ENCODE assay signal across 13 cellular contexts in the genomic region with DNA sequence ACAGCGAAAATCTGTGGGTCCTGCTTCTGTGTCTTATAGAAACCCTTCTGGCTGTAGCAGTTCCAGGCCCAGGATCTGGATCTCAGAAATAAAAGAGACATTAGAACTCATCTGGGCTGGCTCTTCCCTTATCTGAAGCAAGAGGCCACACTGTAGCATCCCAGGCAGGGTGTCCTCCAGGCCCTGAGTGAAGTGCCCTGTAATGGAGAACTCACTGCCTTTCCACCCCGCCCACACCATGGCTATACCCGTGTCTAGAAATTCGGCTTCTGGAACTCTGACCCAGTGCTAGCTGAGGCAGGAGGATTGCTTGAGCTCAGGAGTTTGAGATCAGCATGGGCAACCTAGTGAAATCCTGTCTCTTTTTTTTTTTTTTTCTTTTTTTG. TPM values are rescaled to one million over a fixed set of nuclear protein-coding genes. Genes with fewer than 3 reads are reported as not detected.
DNase-seq lines count a peak whose midpoint lies in the region; ATAC-seq and TF ChIP-seq lines count a peak whose summit lies in the region.
"Had no signal": no experiment of that assay in that cellular context is flagged by ENCODE, and none has a peak within 500 bp of the region (broad histone marks: within the 10 kb centered on the region; RNA-seq: fewer than 3 reads in every experiment).

No MANE protein-coding gene starts in this region.

- no peak for TF ChIP-seq POLR2A in spleen (IDR thresholded peaks at IDR 0.05)

- H3K9ac ChIP-seq in mesendoderm (ENCODE audit: low read length): no peak overlapping the region

- no peaks in the 10 kb centered on the region for H3K9me3 Mint-ChIP-seq in Caco-2 (ENCODE audit: unreplicated experiment)
- H3K9me3 Mint-ChIP-seq in MCF 10A (ENCODE audit: unreplicated experiment): no peaks in the 10 kb centered on the region
- no peaks in the 10 kb centered on the region for H3K9me3 Mint-ChIP-seq in activated naive CD4-positive, alpha-beta T cell treated with anti-CD3 and anti-CD28 coated beads, Interleukin-2, amount 50 U/mL, for 72 hours
- no peaks in the 10 kb centered on the region for H3K9me3 Mint-ChIP-seq in activated CD4-positive, alpha-beta T cell treated with anti-CD3 and anti-CD28 coated beads, Interleukin-2, amount 10 ng/mL, durations not matched to agents 24 days and 14 days
- H3K9me3 Mint-ChIP-seq: activated T-cell treated with anti-CD3 and anti-CD28 coated beads, Interleukin-2, amount 50 U/mL, for 24 hours; stimulated activated naive CD8-positive, alpha-beta T cell treated with anti-CD3 and anti-CD28 coated beads, Interleukin-15, Interleukin-2, amounts not matched to agents 100 ng/mL and 50 ng/mL, for 24 hours had no signal

- H3K27me3 Mint-ChIP-seq in Caco-2 (ENCODE audit: insufficient read depth, unreplicated experiment) (no peaks in the 10 kb centered on the region), MCF 10A (ENCODE audit: insufficient read depth, unreplicated experiment) (no peaks in the 10 kb centered on the region)
- H3K27me3 Mint-ChIP-seq in activated CD4-positive, alpha-beta T cell treated with anti-CD3 and anti-CD28 coated beads, Interleukin-2, amount 10 ng/mL, durations not matched to agents 24 days and 14 days: no peaks in the 10 kb centered on the region
- H3K27me3 Mint-ChIP-seq: activated T-cell treated with anti-CD3 and anti-CD28 coated beads, Interleukin-2, amount 50 U/mL, for 24 hours; stimulated activated naive CD8-positive, alpha-beta T cell treated with anti-CD3 and anti-CD28 coated beads, Interleukin-15, Interleukin-2, amounts not matched to agents 100 ng/mL and 50 ng/mL, for 24 hours had no signal

- no peak overlapping the region for H4K8ac ChIP-seq in mesendoderm (ENCODE audit: low read depth, low read length)

- no peaks in the 10 kb centered on the region for H3K27me3 ChIP-seq in Caco-2 (replicated peaks; ENCODE audit: control insufficient read depth, insufficient read depth, low read length)
- H3K27me3 ChIP-seq in mesendoderm (ENCODE audit: insufficient read depth, low read length, poor library complexity): no peaks in the 10 kb centered on the region
- H3K27me3 ChIP-seq in spleen (replicated peaks in 1 of 7): no peaks in the 10 kb centered on the region
- H3K27me3 ChIP-seq: adrenal gland had no signal

- H3K79me1 ChIP-seq in mesendoderm (ENCODE audit: low read length): no peaks in the 10 kb centered on the region

- H2AK5ac ChIP-seq in mesendoderm (ENCODE audit: low read length): no peak overlapping the region

- H3K4me1 Mint-ChIP-seq in Caco-2 (ENCODE audit: low read depth, unreplicated experiment): peaks cover 11% of the 10 kb centered on the region
- H3K4me1 Mint-ChIP-seq in MCF 10A (ENCODE audit: insufficient read depth, unreplicated experiment): peaks cover 31% of the 10 kb centered on the region
- peaks cover 23% of the 10 kb centered on the region for H3K4me1 Mint-ChIP-seq in activated CD4-positive, alpha-beta T cell treated with anti-CD3 and anti-CD28 coated beads, Interleukin-2, amount 10 ng/mL, durations not matched to agents 24 days and 14 days

- no peak overlapping the region for H2BK5ac ChIP-seq in mesendoderm (ENCODE audit: low read length)

- no peak overlapping the region for H3K23ac ChIP-seq in mesendoderm (ENCODE audit: low read length)

- no CpG with 5 or more reads among the region's 4 CpGs for WGBS in mesendoderm (ENCODE audit: extremely low coverage, insufficient coverage, low lambda C conversion rate)
- WGBS in spleen, 5 donors: 86 to 92% (median 89%) methylated on average over 4 of the region's 4 CpGs

- BruUV-seq in Caco-2 (replicated peaks; lab: Mats Ljungman, UMichigan): no TSS peak
- BruUV-seq in MCF 10A (replicated peaks; lab: Mats Ljungman, UMichigan): no TSS peak

- H3K4me3 Mint-ChIP-seq in Caco-2 (ENCODE audit: unreplicated experiment) (no peak overlapping the region), MCF 10A (ENCODE audit: unreplicated experiment) (peak overlapping the region; percentile 17)
- no peak overlapping the region for H3K4me3 Mint-ChIP-seq in activated CD4-positive, alpha-beta T cell treated with anti-CD3 and anti-CD28 coated beads, Interleukin-2, amount 10 ng/mL, durations not matched to agents 24 days and 14 days
- H3K4me3 Mint-ChIP-seq: activated T-cell treated with anti-CD3 and anti-CD28 coated beads, Interleukin-2, amount 50 U/mL, for 24 hours; stimulated activated naive CD8-positive, alpha-beta T cell treated with anti-CD3 and anti-CD28 coated beads, Interleukin-15, Interleukin-2, amounts not matched to agents 100 ng/mL and 50 ng/mL, for 24 hours had no signal

- DNase-seq in Caco-2 (no peak), MCF 10A (ENCODE audit: unreplicated experiment) (no peak), mesendoderm (no peak), spleen (peak; percentile 30)
- DNase-seq in activated naive CD4-positive, alpha-beta T cell treated with anti-CD3 and anti-CD28 coated beads, Interleukin-2, amount 50 U/mL, for 72 hours (ENCODE audit: low spot score in 2 of 2): no peak
- no peak for DNase-seq in activated CD4-positive, alpha-beta T cell treated with anti-CD3 and anti-CD28 coated beads, Interleukin-2, amount 10 ng/mL, durations not matched to agents 24 days and 14 days
- DNase-seq: activated T-cell treated with anti-CD3 and anti-CD28 coated beads, Interleukin-2, amount 50 U/mL, for 24 hours; adrenal gland; foreskin melanocyte; KG1 had no signal

- no peak overlapping the region for H4K5ac ChIP-seq in mesendoderm (ENCODE audit: low read length)

- POLR2A ChIA-PET in Caco-2 (lab: Charles Lee): no interaction called here
- POLR2A ChIA-PET in MCF 10A (lab: Yijun Ruan, JAX): interaction anchor here (0.5 to 15.0 kb wide), 23 partner anchors 9 to 234 kb away, joined by 3 to 386 read pairs (median 6); a partner anchor contains a TSS

- peak overlapping the region; percentile 42 for H3K56ac ChIP-seq in mesendoderm (ENCODE audit: low read length)

- no peak for TF ChIP-seq CTCF in Caco-2 (IDR thresholded peaks at IDR 0.05; ENCODE audit: insufficient read depth in 1 of 2, low read depth in 1 of 2, low read length in 1 of 2, severe bottlenecking in 1 of 2, unreplicated experiment in 1 of 2)
- TF ChIP-seq CTCF in MCF 10A (IDR thresholded peaks at IDR 0.05; ENCODE audit: unreplicated experiment): no peak
- TF ChIP-seq CTCF in spleen (IDR thresholded peaks at IDR 0.05 in 8 of 11, conservative IDR thresholded peaks at IDR 0.05 in 3 of 11): no peak

- intact Hi-C loops in Caco-2 (cut with micrococcal nuclease; ENCODE audit: unreplicated experiment) (loop anchor here (1.0 to 2.0 kb wide), 2 partner anchors 18 to 23 kb away; no protein-coding TSS in a partner anchor), MCF 10A (cut with micrococcal nuclease) (loop anchor here (1.0 to 5.0 kb wide), 3 partner anchors 42 to 126 kb away; no protein-coding TSS in a partner anchor), spleen (cut with DNase I; ENCODE audit: low total_unique reads) (no loop called here)
- intact Hi-C loops in activated CD4-positive, alpha-beta T cell treated with anti-CD3 and anti-CD28 coated beads, Interleukin-2, amount 10 ng/mL, durations not matched to agents 24 days and 14 days (cut with micrococcal nuclease): no loop called here

- no peak overlapping the region for H2BK15ac ChIP-seq in mesendoderm (replicated peaks; ENCODE audit: low read depth)

- peaks cover 26% of the 10 kb centered on the region for H3K4me1 ChIP-seq in Caco-2
- no peaks in the 10 kb centered on the region for H3K4me1 ChIP-seq in mesendoderm (ENCODE audit: control insufficient read depth, low read depth, low read length)
- H3K4me1 ChIP-seq in spleen: peaks cover 0 to 32% (median 18%) of the 10 kb centered on the region in 6 donors
- H3K4me1 ChIP-seq: adrenal gland had no signal

- H3K36me3 ChIP-seq in Caco-2 (ENCODE audit: control insufficient read depth, insufficient read depth, low read length): no peaks in the 10 kb centered on the region
- no peaks in the 10 kb centered on the region for H3K36me3 ChIP-seq in mesendoderm (ENCODE audit: control insufficient read depth, insufficient read depth, low read length)
- H3K36me3 ChIP-seq in spleen: no peaks in the 10 kb centered on the region
- H3K36me3 ChIP-seq: adrenal gland had no signal

- no peak overlapping the region for H3K18ac ChIP-seq in mesendoderm (ENCODE audit: low read length)

- H3K4me2 ChIP-seq in mesendoderm (ENCODE audit: low read length): no peak overlapping the region

- CTCF ChIA-PET in Caco-2 (lab: Charles Lee): interaction anchor here (1.0 to 1.8 kb wide), 2 partner anchors 81 to 83 kb away, joined by 4 read pairs; no protein-coding TSS in a partner anchor
- CTCF ChIA-PET in MCF 10A (lab: Yijun Ruan, JAX): interaction anchor here (1.0 to 2.3 kb wide), 6 partner anchors 10 to 84 kb away, joined by 3 to 9 read pairs (median 4); no protein-coding TSS in a partner anchor

- no peaks in the 10 kb centered on the region for H3K36me3 Mint-ChIP-seq in Caco-2 (ENCODE audit: insufficient read depth, unreplicated experiment)
- H3K36me3 Mint-ChIP-seq in MCF 10A (ENCODE audit: insufficient read depth, unreplicated experiment): peaks cover 4% of the 10 kb centered on the region
- H3K36me3 Mint-ChIP-seq in activated naive CD4-positive, alpha-beta T cell treated with anti-CD3 and anti-CD28 coated beads, Interleukin-2, amount 50 U/mL, for 72 hours: no peaks in the 10 kb centered on the region
- peaks cover 2% of the 10 kb centered on the region for H3K36me3 Mint-ChIP-seq in activated CD4-positive, alpha-beta T cell treated with anti-CD3 and anti-CD28 coated beads, Interleukin-2, amount 10 ng/mL, durations not matched to agents 24 days and 14 days (ENCODE audit: low read depth)

- H3K79me2 ChIP-seq in mesendoderm (ENCODE audit: control insufficient read depth, insufficient read depth, low read length): no peaks in the 10 kb centered on the region

- H2BK120ac ChIP-seq in mesendoderm (ENCODE audit: low read depth, low read length): no peak overlapping the region

- no peak for ATAC-seq in activated naive CD4-positive, alpha-beta T cell treated with anti-CD3 and anti-CD28 coated beads, Interleukin-2, amount 50 U/mL, for 72 hours
- ATAC-seq in activated CD4-positive, CD25-positive, alpha-beta regulatory T cell treated with anti-CD3 and anti-CD28 coated beads, Interleukin-2, amount 50 U/mL, for 24 hours: no peak
- no peak for ATAC-seq in HG02885 (IDR thresholded peaks at IDR 0.05; ENCODE audit: poor library complexity, unreplicated experiment)

- no peak overlapping the region for H3K4ac ChIP-seq in mesendoderm (ENCODE audit: low read depth, low read length)

- H3K4me3 ChIP-seq in Caco-2 (ENCODE audit: low read depth, low read length): no peak overlapping the region
- H3K4me3 ChIP-seq in mesendoderm (ENCODE audit: low read length): no peak overlapping the region
- no peak overlapping the region for H3K4me3 ChIP-seq in spleen
- H3K4me3 ChIP-seq: adrenal gland had no signal

- peak overlapping the region; percentile 85 for H3K27ac Mint-ChIP-seq in Caco-2 (ENCODE audit: unreplicated experiment)
- peak overlapping the region; percentile 98 for H3K27ac Mint-ChIP-seq in MCF 10A (ENCODE audit: low read depth, unreplicated experiment)
- peak overlapping the region in 1 of 2 donors; percentile 3 for H3K27ac Mint-ChIP-seq in activated naive CD4-positive, alpha-beta T cell treated with anti-CD3 and anti-CD28 coated beads, Interleukin-2, amount 50 U/mL, for 72 hours
- H3K27ac Mint-ChIP-seq in activated CD4-positive, alpha-beta T cell treated with anti-CD3 and anti-CD28 coated beads, Interleukin-2, amount 10 ng/mL, durations not matched to agents 24 days and 14 days: no peak overlapping the region
- H3K27ac Mint-ChIP-seq: stimulated activated naive CD8-positive, alpha-beta T cell treated with anti-CD3 and anti-CD28 coated beads, Interleukin-15, Interleukin-2, amounts not matched to agents 100 ng/mL and 50 ng/mL, for 24 hours had no signal

- H3K9me3 ChIP-seq in Caco-2: no peaks in the 10 kb centered on the region
- H3K9me3 ChIP-seq in spleen: no peaks in the 10 kb centered on the region
- H3K9me3 ChIP-seq: adrenal gland had no signal

- H3K27ac ChIP-seq in mesendoderm (ENCODE audit: low read depth, low read length) (no peak overlapping the region), spleen (peak overlapping the region in 4 of 8 donors; percentile 50 to 71 (median 62))

RNA-seq across cellular contexts. Expression of a gene that starts 23.6 kb away (rescaled TPM):
- total RNA-seq in Caco-2 (2022) (85.9 and 90.8 TPM in 2 replicates), MCF 10A (2022) (52.9 and 72.8 TPM in 2 replicates), spleen (10 to 100 TPM; 31.5 to 77.7 (median 56.2) TPM)
- 20.7 TPM for polyA plus RNA-seq in mesendoderm (2013, experiment 1 of 2)
- polyA plus RNA-seq in mesendoderm (2013, experiment 2 of 2): 21.8 TPM
- 10 to 100 TPM in 2 of 3 donors, 1 to 10 TPM in 1; 4.5 to 17.1 (median 12.3) TPM for polyA plus RNA-seq in spleen
- 1 to 10 TPM in 1 of 2 donors, under 1 TPM in 1; 0.66 to 1.1 TPM for total RNA-seq in activated naive CD4-positive, alpha-beta T cell treated with anti-CD3 and anti-CD28 coated beads, Interleukin-2, amount 50 U/mL, for 72 hours
- 3.0 and 3.1 TPM in 2 replicates for total RNA-seq in activated CD4-positive, alpha-beta T cell treated with anti-CD3 and anti-CD28 coated beads, Interleukin-2, amount 10 ng/mL, durations not matched to agents 24 days and 14 days

Comparison
In these comparisons a context has a peak if more than half of its experiments do, and no peak if none do; other contexts are left out.
1. intact Hi-C loops: an anchor here in Caco-2 (1.0 to 2.0 kb wide) and MCF 10A (1.0 to 5.0 kb wide); none called in spleen and activated CD4-positive, alpha-beta T cell treated with anti-CD3 and anti-CD28 coated beads, Interleukin-2, amount 10 ng/mL, durations not matched to agents 24 days and 14 days.